In genomic region chr7:57867884-57868701, GRCh38 we compare ENCODE assay signal across 1 cellular context.
TF ChIP-seq lines count a peak whose summit lies in the region.

No MANE protein-coding gene starts in this region.

TF ChIP-seq in IMR-90, 13 proteins besides CTCF, POLR2A, EP300 and RAD21:
- TF ChIP-seq USF2 (IDR thresholded peaks at IDR 0.05; ENCODE audit: low read depth, low read length) (no peak), RFX5 (IDR thresholded peaks at IDR 0.05; ENCODE audit: low read depth, low read length) (no peak), CHD1 (IDR thresholded peaks at IDR 0.05; ENCODE audit: low read depth, low read length) (no peak), NFE2L2 (IDR thresholded peaks at IDR 0.05; ENCODE audit: low read depth, low read length) (no peak), MAFK (IDR thresholded peaks at IDR 0.05; ENCODE audit: low read depth, low read length) (peak; percentile 68), MXI1 (IDR thresholded peaks at IDR 0.05; ENCODE audit: borderline replicate concordance, low read depth, low read length) (no peak), BHLHE40 (IDR thresholded peaks at IDR 0.05; ENCODE audit: low read depth, low read length) (no peak), CEBPB (IDR thresholded peaks at IDR 0.05; ENCODE audit: low read depth, low read length) (no peak), MAZ (IDR thresholded peaks at IDR 0.05; ENCODE audit: borderline replicate concordance, low read depth, low read length) (no peak)
